Comparison of ENCODE assay signal across 8 cellular contexts in genomic region chr19:1102407-1103106, GRCh38. TPM values are rescaled to one million over a fixed set of nuclear protein-coding genes. Genes with fewer than 3 reads are reported as not detected.
A peak's percentile ranks its signal among the peaks of the same experiment; 100 is the strongest.
DNase-seq lines count a peak whose midpoint lies in the region; ATAC-seq, FAIRE-seq and TF ChIP-seq lines count a peak whose summit lies in the region.

No MANE protein-coding gene starts in this region.

- H3K56ac ChIP-seq in H1 (replicated peaks; ENCODE audit: insufficient read length, low read depth, low read length), result no peak overlapping the region

- H4K5ac ChIP-seq in H1 (ENCODE audit: insufficient read length, low read depth, low read length), result no peak overlapping the region

- ATAC-seq in HCT116 (peak; percentile 25), activated B cell treated with CpG ODN at 0.5 μM for 24 hours (ENCODE audit: low read depth) (no peak)

- TF ChIP-seq CTCF in HCT116 (IDR thresholded peaks at IDR 0.05 in 2 of 3, conservative IDR thresholded peaks at IDR 0.05 in 1 of 3; ENCODE audit: borderline replicate concordance in 1 of 3, insufficient read depth in 1 of 3, low read depth in 2 of 3, low read length in 2 of 3) (no peak), activated B cell treated with CpG ODN at 0.5 μM for 24 hours (IDR thresholded peaks at IDR 0.05) (no peak), H1 (IDR thresholded peaks at IDR 0.05; ENCODE audit: control extremely low read depth in 1 of 3, insufficient read depth in 1 of 3, low read depth in 1 of 3, low read length in 3 of 3) (no peak), neural crest cell (conservative IDR thresholded peaks at IDR 0.05) (no peak), uterus (IDR thresholded peaks at IDR 0.05) (no peak)

- H3K9me3 Mint-ChIP-seq in activated B cell treated with CpG ODN at 0.5 μM for 24 hours (no peaks in the 10 kb centered on the region), neural crest cell (no peaks in the 10 kb centered on the region)

- TF ChIP-seq EP300 in H1 (IDR thresholded peaks at IDR 0.05; ENCODE audit: borderline replicate concordance in 1 of 2, low read depth in 2 of 2, low read length in 2 of 2), result no peak

- H4K91ac ChIP-seq in H1 (replicated peaks; ENCODE audit: insufficient read length, low read length), result no peak overlapping the region

- H3K4me3 ChIP-seq in ACC112 (ENCODE audit: low read depth, low read length) (peak overlapping the region; percentile 59), HCT116 (replicated peaks in 1 of 2; ENCODE audit: low read depth in 1 of 2, low read length in 2 of 2) (peak overlapping the region; percentile 59 to 88), H1 (ENCODE audit: extremely low read depth in 1 of 4, insufficient read depth in 2 of 4, low read depth in 3 of 4, low read length in 4 of 4) (no peak overlapping the region), uterus (no peak overlapping the region)

- no peak for FAIRE-seq in H1 (lab: Jason Lieb, UNC)

- H4K8ac ChIP-seq in H1 (ENCODE audit: extremely low read depth, insufficient read depth, low read length), result no peak overlapping the region; the same call in 1 of the 2 replicates

- H3K27ac Mint-ChIP-seq in activated B cell treated with CpG ODN at 0.5 μM for 24 hours, result peak overlapping the region; percentile 83
- H3K27ac Mint-ChIP-seq in neural crest cell (ENCODE audit: unreplicated experiment), result no peak overlapping the region

- H2BK120ac ChIP-seq in H1 (replicated peaks; ENCODE audit: low read depth, low read length), result no peak overlapping the region

- H3K79me1 ChIP-seq in H1 (ENCODE audit: low read depth, low read length), result peaks cover 4% of the 10 kb centered on the region

- DNase-seq in HCT116 (ENCODE audit: low read depth, low spot score), result peak; percentile 95
- DNase-seq in activated B cell treated with CpG ODN at 0.5 μM for 24 hours, result no peak
- DNase-seq in H1 (ENCODE audit: low read depth in 1 of 2, low spot score in 2 of 2), result no peak
- DNase-seq in neural crest cell (ENCODE audit: low read depth, low spot score), result no peak
- peak; percentile 65 to 87 for DNase-seq in uterus
- no peak for DNase-seq in SKM-1 treated with dmso at 0.1 percent for 144 hours (lab: John Stamatoyannopoulos, UW; ENCODE audit: unreplicated experiment)
- DNase-seq in retina, result no peak

- H3K4me1 ChIP-seq in ACC112 (ENCODE audit: control insufficient read depth, insufficient read depth, low read length, unreplicated experiment) (peaks cover 25% of the 10 kb centered on the region), HCT116 (ENCODE audit: control insufficient read depth in 1 of 2, insufficient read depth in 2 of 2, low read length in 2 of 2) (peaks cover 32 to 83% of the 10 kb centered on the region in 2 experiments), H1 (replicated peaks in 1 of 4; ENCODE audit: control insufficient read depth in 3 of 4, insufficient read depth in 4 of 4, low read length in 3 of 4) (peaks cover 4 to 21% (median 8%) of the 10 kb centered on the region in 4 experiments), uterus (peaks cover 16 to 19% of the 10 kb centered on the region in 2 donors)

- TF ChIP-seq RAD21 in HCT116 (IDR thresholded peaks at IDR 0.05; ENCODE audit: low read depth), result no peak
- TF ChIP-seq RAD21 in H1 (IDR thresholded peaks at IDR 0.05 in 1 of 2, conservative IDR thresholded peaks at IDR 0.05 in 1 of 2; ENCODE audit: low read depth in 2 of 2, low read length in 2 of 2), result no peak

- H3K23ac ChIP-seq in H1 (ENCODE audit: insufficient read length), result no peak overlapping the region

- peak overlapping the region; percentile 76 for H3K9ac ChIP-seq in HCT116 (ENCODE audit: low read length)
- H3K9ac ChIP-seq in H1 (replicated peaks in 1 of 4; ENCODE audit: extremely low read depth in 1 of 4, low read depth in 3 of 4, low read length in 3 of 4), result no peak overlapping the region

- H3K27me3 Mint-ChIP-seq in activated B cell treated with CpG ODN at 0.5 μM for 24 hours, result no peaks in the 10 kb centered on the region
- no peaks in the 10 kb centered on the region for H3K27me3 Mint-ChIP-seq in neural crest cell (ENCODE audit: low read depth)

- CTCF ChIA-PET in HCT116 (lab: Charles Lee), result interaction anchor here (0.7 kb wide), 1 partner anchor 11 kb away, joined by 4 read pairs; no protein-coding TSS in a partner anchor
- CTCF ChIA-PET in activated B cell treated with CpG ODN at 0.5 μM for 24 hours (lab: Charles Lee), result no interaction called here
- CTCF ChIA-PET in H1 (lab: Charles Lee; ENCODE audit: partially characterized antibody), result interaction anchor here (0.6 to 3.2 kb wide), 5 partner anchors 11 to 436 kb away, joined by 3 to 11 read pairs (median 3); no protein-coding TSS in a partner anchor

- POLR2A ChIA-PET in HCT116 (lab: Charles Lee), result interaction anchor here (1.0 to 3.6 kb wide), 6 partner anchors 11 to 167 kb away, joined by 3 to 17 read pairs (median 5); partner anchors contain the start of gene CIRBP
- POLR2A ChIA-PET in activated B cell treated with CpG ODN at 0.5 μM for 24 hours (lab: Charles Lee), result interaction anchor here (0.7 to 3.7 kb wide), 16 partner anchors 15 to 172 kb away, joined by 3 to 41 read pairs (median 6); partner anchors contain the start of genes ABCA7, ARHGAP45, CIRBP and RNU6-2
- POLR2A ChIA-PET in H1 (lab: Charles Lee; ENCODE audit: partially characterized antibody), result interaction anchor here (0.6 to 9.8 kb wide), 10 partner anchors 10 to 152 kb away, joined by 3 to 116 read pairs (median 4); partner anchors contain the start of genes ATP5F1D, CBARP and CNN2

- TF ChIP-seq POLR2A in HCT116 (IDR thresholded peaks at IDR 0.05; ENCODE audit: borderline replicate concordance, extremely low read depth, insufficient read depth, insufficient read length) (no peak), H1 (IDR thresholded peaks at IDR 0.05; ENCODE audit: control extremely low read depth in 1 of 2, low read depth in 2 of 2, low read length in 2 of 2) (no peak), uterus (IDR thresholded peaks at IDR 0.05) (peak in 1 of 2 donors; percentile 11)

- no peaks in the 10 kb centered on the region for H3K9me2 ChIP-seq in HCT116 (ENCODE audit: insufficient read depth)

- H3K27me3 ChIP-seq in ACC112 (ENCODE audit: insufficient read depth, low read length), result no peaks in the 10 kb centered on the region
- H3K27me3 ChIP-seq in HCT116 (ENCODE audit: insufficient read depth, low read length), result no peaks in the 10 kb centered on the region
- 0 out of 7 replicates have a peak, but pooled peaks cover 0 to 2% (median 0%) of the 10 kb centered on the region in 4 experiments for H3K27me3 ChIP-seq in H1 (replicated peaks in 1 of 4; ENCODE audit: control insufficient read depth in 3 of 4, extremely low read depth in 1 of 4, insufficient read depth in 3 of 4, low read length in 3 of 4)
- H3K27me3 ChIP-seq in uterus, result no peaks in the 10 kb centered on the region

- no peaks in the 10 kb centered on the region for H4K20me1 ChIP-seq in HCT116 (ENCODE audit: insufficient read depth)
- peaks cover 5 to 7% of the 10 kb centered on the region in 2 experiments for H4K20me1 ChIP-seq in H1 (replicated peaks in 1 of 2; ENCODE audit: control insufficient read depth in 1 of 2, insufficient read depth in 2 of 2, low read length in 2 of 2)

- H3K4me2 ChIP-seq in HCT116 (ENCODE audit: low read length), result peak overlapping the region; percentile 81
- H3K4me2 ChIP-seq in H1 (ENCODE audit: insufficient read depth in 1 of 2, low read depth in 2 of 2, low read length in 2 of 2), result no peak overlapping the region

- H3K4me3 Mint-ChIP-seq in activated B cell treated with CpG ODN at 0.5 μM for 24 hours (peak overlapping the region; percentile 32), neural crest cell (peak overlapping the region; percentile 86)

- H3K27ac ChIP-seq in ACC112 (ENCODE audit: low read depth, low read length), result peak overlapping the region; percentile 99
- peak overlapping the region; percentile 99 for H3K27ac ChIP-seq in HCT116 (ENCODE audit: low read depth, low read length)
- H3K27ac ChIP-seq in H1 (ENCODE audit: low read depth, low read length), result no peak overlapping the region
- peak overlapping the region; percentile 91 for H3K27ac ChIP-seq in uterus

- H3K4me1 Mint-ChIP-seq in activated B cell treated with CpG ODN at 0.5 μM for 24 hours (peaks cover 58% of the 10 kb centered on the region), neural crest cell (peaks cover 24% of the 10 kb centered on the region)

- BruUV-seq in HCT116 (replicated peaks; lab: Mats Ljungman, UMichigan), result no TSS peak

- H2BK5ac ChIP-seq in H1 (ENCODE audit: low read depth, low read length), result 0 out of 2 replicates have a peak overlapping the region, but pooled peaks have one; percentile 73

- H3K9me3 ChIP-seq in HCT116 (ENCODE audit: control insufficient read depth in 1 of 2, insufficient read depth in 1 of 2, low read depth in 1 of 2, low read length in 2 of 2), result peaks cover 0 to 4% of the 10 kb centered on the region in 2 experiments; a peak in 1 of 4 replicates
- H3K9me3 ChIP-seq in H1 (ENCODE audit: insufficient read depth in 2 of 2, low read depth in 1 of 2, low read length in 1 of 2), result no peaks in the 10 kb centered on the region
- H3K9me3 ChIP-seq in uterus, result no peaks in the 10 kb centered on the region

- peak overlapping the region; percentile 32 for H3K4ac ChIP-seq in H1 (replicated peaks; ENCODE audit: insufficient read length, low read depth, low read length)

- WGBS in H1 (ENCODE audit: extremely low coverage in 1 of 2, insufficient coverage in 1 of 2, insufficient read length in 1 of 2, insufficient replicate concordance in 2 of 2, low coverage in 1 of 2, low lambda C conversion rate in 2 of 2, missing lambda C conversion rate in 1 of 2), 2 experiments, result 93% methylated on average over 16 of the region's 16 CpGs; no CpG with 5 or more reads in 1 of the 2 experiments

- no peak overlapping the region for H2BK15ac ChIP-seq in H1 (ENCODE audit: low read length)

- H3K18ac ChIP-seq in H1 (ENCODE audit: extremely low read depth, low read length), result no peak overlapping the region

- H2BK12ac ChIP-seq in H1 (ENCODE audit: low read depth, low read length), result 0 out of 2 replicates have a peak overlapping the region, but pooled peaks have one; percentile 33

- no peak overlapping the region for H3K14ac ChIP-seq in H1 (ENCODE audit: insufficient read length)

- peaks cover 3% of the 10 kb centered on the region for H3K79me2 ChIP-seq in ACC112 (ENCODE audit: control insufficient read depth, insufficient read depth, low read length, unreplicated experiment)
- peaks cover 24% of the 10 kb centered on the region for H3K79me2 ChIP-seq in HCT116 (ENCODE audit: insufficient read depth, low read length)
- no peaks in the 10 kb centered on the region; a peak in 1 of 4 replicates for H3K79me2 ChIP-seq in H1 (ENCODE audit: control insufficient read depth in 1 of 2, insufficient read depth in 2 of 2, low read length in 2 of 2)

- intact Hi-C loops in HCT116 (cut with micrococcal nuclease) (loop anchor here (5.0 kb wide), 4 partner anchors 40 to 140 kb away; partner anchors contain the start of genes ATP5F1D and CNN2), activated B cell treated with CpG ODN at 0.5 μM for 24 hours (cut with micrococcal nuclease) (loop anchor here (1.0 to 10.0 kb wide), 7 partner anchors 7 to 178 kb away; partner anchors contain the start of genes ARID3A, POLR2E, RNU6-2 and SBNO2), uterus (cut with DNase I; ENCODE audit: low total_unique reads) (loop anchor here (10.0 kb wide), 1 partner anchor 178 kb away; the partner anchor contains the start of gene ARID3A)

- RAD21 ChIA-PET in HCT116 (lab: Charles Lee; ENCODE audit: low non-redundant PET in 1 of 2, low total read pairs in 2 of 2, uncharacterized antibody in 2 of 2, unreplicated experiment in 2 of 2), result interaction anchor here in 1 of 2 experiments (0.7 kb wide), 1 partner anchor 38 kb away, joined by 3 read pairs; no protein-coding TSS in a partner anchor

- H3K36me3 Mint-ChIP-seq in activated B cell treated with CpG ODN at 0.5 μM for 24 hours (ENCODE audit: low read depth) (peaks cover 10% of the 10 kb centered on the region), neural crest cell (ENCODE audit: low read depth) (no peaks in the 10 kb centered on the region)

- H3K36me3 ChIP-seq in ACC112 (ENCODE audit: insufficient read depth, low read length) (peaks cover 2% of the 10 kb centered on the region; the same call in 1 of the 2 replicates), HCT116 (ENCODE audit: control insufficient read depth in 1 of 2, insufficient read depth in 2 of 2, low read length in 2 of 2) (peaks cover 4 to 15% of the 10 kb centered on the region in 2 experiments; a peak in 3 of 4 replicates), H1 (ENCODE audit: control insufficient read depth in 2 of 4, insufficient read depth in 4 of 4, low read length in 3 of 4) (peaks cover 8 to 19% (median 13%) of the 10 kb centered on the region in 4 experiments; a peak in 6 of 8 replicates), uterus (no peaks in the 10 kb centered on the region)

- H3K23me2 ChIP-seq in H1 (ENCODE audit: low read depth, low read length), result peaks cover 7% of the 10 kb centered on the region; the same call in 1 of the 2 replicates

- no peak overlapping the region; the same call in 1 of the 2 replicates for H2BK20ac ChIP-seq in H1 (ENCODE audit: low read length)

- H2AFZ ChIP-seq in ACC112 (ENCODE audit: low read length, unreplicated experiment) (no peak overlapping the region), HCT116 (ENCODE audit: low read depth, low read length, poor library complexity, severe bottlenecking) (no peak overlapping the region), H1 (ENCODE audit: low read length) (no peak overlapping the region)

- H2AK5ac ChIP-seq in H1 (ENCODE audit: low read depth, low read length), result no peak overlapping the region

RNA-seq across cellular contexts. Expression of gene GPX4, which starts 1.2 kb away (rescaled TPM):
- total RNA-seq in HCT116 (2021; ENCODE audit: unreplicated experiment) (481 TPM), activated B cell treated with CpG ODN at 0.5 μM for 24 hours (213 and 218 TPM in 2 replicates), neural crest cell (300 and 313 TPM in 2 replicates), uterus (100 to 1,000 TPM in 3 of 4 donors, 10 to 100 TPM in 1; 68.2 to 357 (median 163) TPM)
- polyA plus RNA-seq in HCT116 (2012), result 810 and 823 TPM in 2 replicates
- total RNA-seq in H1 (2021; fragmentation: NEBNext Ultra II Directional; extraction: Animal tissue kit (Norgen Biotek cat#: 25700)), result 342 and 355 TPM in 2 replicates
- polyA plus RNA-seq in H1 (2011; rRNA removed), result 693 and 947 TPM in 2 replicates
- 779 TPM for polyA plus RNA-seq in H1 (2011; cell fraction: cytosol; rRNA removed)
- polyA plus RNA-seq in H1 (2011; cell fraction: nucleus; rRNA removed), result 730 TPM
- 475 to 711 TPM (median 640 TPM) in 4 replicates for polyA plus RNA-seq in H1 (2012, experiment 1 of 2)
- 958 TPM for polyA plus RNA-seq in H1 (2012, experiment 2 of 2)
- 575 TPM for polyA plus RNA-seq in H1 (2013, experiment 1 of 2)
- 562 TPM for polyA plus RNA-seq in H1 (2013, experiment 2 of 2)
- 186 and 191 TPM in 2 replicates for polyA minus RNA-seq in H1 (2011; rRNA and poly(A)+ RNA removed)
- polyA minus RNA-seq in H1 (2011; cell fraction: cytosol; rRNA and poly(A)+ RNA removed), result 297 TPM
- 155 TPM for polyA minus RNA-seq in H1 (2011; cell fraction: nucleus; rRNA and poly(A)+ RNA removed)

RNA-seq across cellular contexts. Expression of gene POLR2E, which starts 7.4 kb away (rescaled TPM):
- total RNA-seq in HCT116 (2021; ENCODE audit: unreplicated experiment) (281 TPM), activated B cell treated with CpG ODN at 0.5 μM for 24 hours (173 and 184 TPM in 2 replicates), neural crest cell (256 and 257 TPM in 2 replicates), uterus (100 to 1,000 TPM in 1 of 4 donors, 10 to 100 TPM in 3; 13.6 to 112 (median 59.8) TPM)
- polyA plus RNA-seq in HCT116 (2012), result 280 and 302 TPM in 2 replicates
- 274 and 281 TPM in 2 replicates for total RNA-seq in H1 (2021; fragmentation: NEBNext Ultra II Directional; extraction: Animal tissue kit (Norgen Biotek cat#: 25700))
- polyA plus RNA-seq in H1 (2011; rRNA removed), result 381 and 483 TPM in 2 replicates
- 378 TPM for polyA plus RNA-seq in H1 (2011; cell fraction: cytosol; rRNA removed)
- 283 TPM for polyA plus RNA-seq in H1 (2011; cell fraction: nucleus; rRNA removed)
- 286 to 416 TPM (median 379 TPM) in 4 replicates for polyA plus RNA-seq in H1 (2012, experiment 1 of 2)
- polyA plus RNA-seq in H1 (2012, experiment 2 of 2), result 296 TPM
- 195 TPM for polyA plus RNA-seq in H1 (2013, experiment 1 of 2)
- 204 TPM for polyA plus RNA-seq in H1 (2013, experiment 2 of 2)
- 110 and 140 TPM in 2 replicates for polyA minus RNA-seq in H1 (2011; rRNA and poly(A)+ RNA removed)
- 128 TPM for polyA minus RNA-seq in H1 (2011; cell fraction: cytosol; rRNA and poly(A)+ RNA removed)
- 125 TPM for polyA minus RNA-seq in H1 (2011; cell fraction: nucleus; rRNA and poly(A)+ RNA removed)

RNA-seq across cellular contexts. Expression of gene ARHGAP45, which starts 35.6 kb away (rescaled TPM):
- total RNA-seq in HCT116 (2021; ENCODE audit: unreplicated experiment), result 30.4 TPM
- polyA plus RNA-seq in HCT116 (2012), result 26.5 and 29.8 TPM in 2 replicates
- total RNA-seq in activated B cell treated with CpG ODN at 0.5 μM for 24 hours, result 266 and 312 TPM in 2 replicates
- 41.8 and 43.6 TPM in 2 replicates for total RNA-seq in H1 (2021; fragmentation: NEBNext Ultra II Directional; extraction: Animal tissue kit (Norgen Biotek cat#: 25700))
- polyA plus RNA-seq in H1 (2011; rRNA removed), result 31.4 and 40.2 TPM in 2 replicates
- 36.8 TPM for polyA plus RNA-seq in H1 (2011; cell fraction: cytosol; rRNA removed)
- 67.4 TPM for polyA plus RNA-seq in H1 (2011; cell fraction: nucleus; rRNA removed)
- polyA plus RNA-seq in H1 (2012, experiment 1 of 2), result 26.5 to 43.1 TPM (median 35.3 TPM) in 4 replicates
- polyA plus RNA-seq in H1 (2012, experiment 2 of 2), result 29.2 TPM
- 16.7 TPM for polyA plus RNA-seq in H1 (2013, experiment 1 of 2)
- 16.2 TPM for polyA plus RNA-seq in H1 (2013, experiment 2 of 2)
- 13.6 and 19.9 TPM in 2 replicates for polyA minus RNA-seq in H1 (2011; rRNA and poly(A)+ RNA removed)
- polyA minus RNA-seq in H1 (2011; cell fraction: cytosol; rRNA and poly(A)+ RNA removed), result 28.4 TPM
- 25.1 TPM for polyA minus RNA-seq in H1 (2011; cell fraction: nucleus; rRNA and poly(A)+ RNA removed)
- total RNA-seq in neural crest cell, result 1.6 and 1.7 TPM in 2 replicates
- total RNA-seq in uterus, result 100 to 1,000 TPM in 1 of 4 donors, 1 to 10 TPM in 3; 4.1 to 154 (median 8.6) TPM

Comparison
In these comparisons a context has a peak if more than half of its experiments do, and no peak if none do; other contexts are left out.
1. H3K4me3 ChIP-seq: peak in ACC112 (single experiment) and HCT116 (2 of 2); none in H1 (0 of 4) and uterus (0 of 2).
2. DNase-seq: peak in HCT116 (single experiment) and uterus (2 of 2); none in activated B cell treated with CpG ODN at 0.5 μM for 24 hours (single experiment), H1 (0 of 2), neural crest cell (single experiment), SKM-1 treated with dmso at 0.1 percent for 144 hours (single experiment) and retina (single experiment).